Comparison of ENCODE assay signal across 18 cellular contexts in genomic region chr17:16517477-16517876, GRCh38. TPM values are rescaled to one million over a fixed set of nuclear protein-coding genes. Genes with fewer than 3 reads are reported as not detected.
DNase-seq lines count a peak whose midpoint lies in the region; ATAC-seq, FAIRE-seq and TF ChIP-seq lines count a peak whose summit lies in the region.
"Had no signal": no experiment of that assay in that cellular context is flagged by ENCODE, and none has a peak within 500 bp of the region (broad histone marks: within the 10 kb centered on the region; RNA-seq: fewer than 3 reads in every experiment).

No MANE protein-coding gene starts in this region.

- H3K9me1 ChIP-seq in K562 (ENCODE audit: control insufficient read depth, insufficient read depth, low read length), result no peaks in the 10 kb centered on the region

- peaks cover 31% of the 10 kb centered on the region for H3K4me1 Mint-ChIP-seq in neural progenitor cell

- WGBS in K562 (ENCODE audit: insufficient coverage, low coverage, missing lambda C conversion rate), result 41% methylated on average over 7 of the region's 7 CpGs
- 78 to 84% methylated on average over 7 of the region's 7 CpGs for WGBS in aorta, 2 donors

- H3K9me3 ChIP-seq in cardiac muscle cell (ENCODE audit: low read depth), result no peaks in the 10 kb centered on the region
- no peaks in the 10 kb centered on the region for H3K9me3 ChIP-seq in right atrium auricular region
- H3K9me3 ChIP-seq in K562 (replicated peaks; ENCODE audit: control insufficient read depth, insufficient read depth, low read depth, low read length), result no peaks in the 10 kb centered on the region
- no peaks in the 10 kb centered on the region for H3K9me3 ChIP-seq in neural progenitor cell (ENCODE audit: low read depth)
- no peaks in the 10 kb centered on the region for H3K9me3 ChIP-seq in aorta (ENCODE audit: control insufficient read depth, low read length)

- no peak for TF ChIP-seq EP300 in K562 (IDR thresholded peaks at IDR 0.05; ENCODE audit: low read length)

- intact Hi-C loops in K562 (cut with micrococcal nuclease) (no loop called here), aorta (cut with DNase I) (no loop called here)

- no peak overlapping the region for H3K4me3 ChIP-seq in cardiac muscle cell
- H3K4me3 ChIP-seq in right atrium auricular region, result no peak overlapping the region
- H3K4me3 ChIP-seq in K562, result no peak overlapping the region
- no peak overlapping the region for H3K4me3 ChIP-seq in neural progenitor cell
- H3K4me3 ChIP-seq in aorta (ENCODE audit: low read length in 2 of 2), result no peak overlapping the region

- CTCF ChIA-PET in K562 (lab: Yijun Ruan, JAX; ENCODE audit: low intra/inter-chr PET ratio), result interaction anchor here (0.9 kb wide), 1 partner anchor 64 kb away, joined by 3 read pairs; no protein-coding TSS in a partner anchor

- DNase-seq in cardiac muscle cell (ENCODE audit: low read depth in 1 of 2, low spot score in 1 of 2) (no peak), right atrium auricular region (ENCODE audit: low spot score) (no peak), K562 (ENCODE audit: extremely low read depth in 1 of 4, low spot score in 3 of 4) (no peak), neural progenitor cell (ENCODE audit: low spot score) (no peak), NCI-H1105 (lab: John Stamatoyannopoulos, UW) (no peak), aorta (no peak), SIG-M5 (lab: John Stamatoyannopoulos, UW) (no peak), NOMO-1 treated with dmso at 0.1 percent for 144 hours (lab: John Stamatoyannopoulos, UW; ENCODE audit: unreplicated experiment) (no peak)
- DNase-seq: 8988T; CD4-positive, alpha-beta memory T cell; DMS153; EL; GM23248; H7 had no signal

- no peak for FAIRE-seq in K562 (lab: Jason Lieb, UNC)
- FAIRE-seq: D721Med, G401.6, GM12891 had no signal

- H3K27ac Mint-ChIP-seq in neural progenitor cell, result no peak overlapping the region
- H3K27ac Mint-ChIP-seq: CD4-positive, alpha-beta memory T cell had no signal

- no peak for ATAC-seq in K562
- ATAC-seq in aorta (ENCODE audit: low FRiP score), result no peak

- H3K4me1 ChIP-seq in cardiac muscle cell (ENCODE audit: low read depth), result peaks cover 12% of the 10 kb centered on the region
- peaks cover 0 to 17% of the 10 kb centered on the region in 2 donors for H3K4me1 ChIP-seq in right atrium auricular region
- peaks cover 0 to 11% of the 10 kb centered on the region in 2 experiments; a peak in 3 of 5 replicates for H3K4me1 ChIP-seq in K562 (replicated peaks in 1 of 2; ENCODE audit: control insufficient read depth in 2 of 2, insufficient read depth in 2 of 2, low read length in 2 of 2)
- peaks cover 3% of the 10 kb centered on the region for H3K4me1 ChIP-seq in neural progenitor cell
- H3K4me1 ChIP-seq in aorta (ENCODE audit: control insufficient read depth in 1 of 2, insufficient read depth in 2 of 2, low read length in 2 of 2), result no peaks in the 10 kb centered on the region

- no peak for TF ChIP-seq CTCF in cardiac muscle cell (IDR thresholded peaks at IDR 0.05; ENCODE audit: low read depth, low read length)
- TF ChIP-seq CTCF in right atrium auricular region (IDR thresholded peaks at IDR 0.05), result no peak
- TF ChIP-seq CTCF in K562 (IDR thresholded peaks at IDR 0.05 in 2 of 3, conservative IDR thresholded peaks at IDR 0.05 in 1 of 3; ENCODE audit: insufficient read depth in 2 of 3, low read depth in 1 of 3, low read length in 3 of 3), result no peak
- no peak for TF ChIP-seq CTCF in neural progenitor cell (IDR thresholded peaks at IDR 0.05)

- peaks cover 1% of the 10 kb centered on the region for H3K36me3 Mint-ChIP-seq in neural progenitor cell
- H3K36me3 Mint-ChIP-seq: CD4-positive, alpha-beta memory T cell had no signal

- no TSS peak for BruUV-seq in K562 (replicated peaks; lab: Mats Ljungman, UMichigan)

- H3K27ac ChIP-seq in cardiac muscle cell, result peak overlapping the region; percentile 77
- H3K27ac ChIP-seq in right atrium auricular region, result no peak overlapping the region
- H3K27ac ChIP-seq in K562 (ENCODE audit: extremely low read depth, low read depth, low read length), result no peak overlapping the region
- H3K27ac ChIP-seq in neural progenitor cell, result no peak overlapping the region
- H3K27ac ChIP-seq in aorta (ENCODE audit: low read depth in 1 of 2, low read length in 2 of 2), result no peak overlapping the region
- H3K27ac ChIP-seq: C4-2B, GM23248 had no signal

- H3K36me3 ChIP-seq in cardiac muscle cell, result no peaks in the 10 kb centered on the region
- no peaks in the 10 kb centered on the region for H3K36me3 ChIP-seq in right atrium auricular region
- H3K36me3 ChIP-seq in K562 (ENCODE audit: control insufficient read depth, insufficient read depth, low read length), result no peaks in the 10 kb centered on the region
- H3K36me3 ChIP-seq in neural progenitor cell, result no peaks in the 10 kb centered on the region
- H3K36me3 ChIP-seq in aorta (ENCODE audit: control insufficient read depth in 1 of 2, insufficient read depth in 2 of 2, low read length in 1 of 2), result no peaks in the 10 kb centered on the region

- peaks cover 5% of the 10 kb centered on the region for H3K27me3 Mint-ChIP-seq in neural progenitor cell (ENCODE audit: insufficient read depth, low read depth)

- H2AFZ ChIP-seq in K562 (ENCODE audit: low read depth, low read length) (no peak overlapping the region), neural progenitor cell (replicated peaks) (no peak overlapping the region)

- H3F3A ChIP-seq in neural progenitor cell (ENCODE audit: low read depth), result no peaks in the 10 kb centered on the region

- H3K79me2 ChIP-seq in K562 (ENCODE audit: control insufficient read depth, insufficient read depth, low read length) (no peaks in the 10 kb centered on the region), neural progenitor cell (ENCODE audit: low read depth) (no peaks in the 10 kb centered on the region)

- in situ Hi-C loops in K562 (cut with MboI), result no loop called here

- H3K4me2 ChIP-seq in K562 (ENCODE audit: insufficient read depth, low read length) (no peak overlapping the region), neural progenitor cell (no peak overlapping the region)

- no peak for TF ChIP-seq RAD21 in K562 (CRISPR knock-in tag; conservative IDR thresholded peaks at IDR 0.05 in 1 of 2, IDR thresholded peaks at IDR 0.05 in 1 of 2)

- H3K9me3 Mint-ChIP-seq in neural progenitor cell, result peaks cover 2% of the 10 kb centered on the region
- H3K9me3 Mint-ChIP-seq: CD4-positive, alpha-beta memory T cell had no signal

- POLR2A ChIA-PET in K562 (lab: Yijun Ruan, JAX), result no interaction called here

- H4K20me1 ChIP-seq in K562 (replicated peaks; ENCODE audit: control insufficient read depth, insufficient read depth, low read length) (no peaks in the 10 kb centered on the region), neural progenitor cell (ENCODE audit: low read depth) (no peaks in the 10 kb centered on the region)

- peak overlapping the region; percentile 17 for H3K4me3 Mint-ChIP-seq in neural progenitor cell
- H3K4me3 Mint-ChIP-seq: CD4-positive, alpha-beta memory T cell had no signal

- no peak overlapping the region for H3K9ac ChIP-seq in K562 (ENCODE audit: insufficient read depth in 1 of 2, low read depth in 2 of 2, low read length in 2 of 2)
- no peak overlapping the region for H3K9ac ChIP-seq in neural progenitor cell

- no peak for TF ChIP-seq POLR2A in K562 (conservative IDR thresholded peaks at IDR 0.05)

- H3K27me3 ChIP-seq in cardiac muscle cell, result no peaks in the 10 kb centered on the region
- no peaks in the 10 kb centered on the region for H3K27me3 ChIP-seq in right atrium auricular region
- H3K27me3 ChIP-seq in K562 (ENCODE audit: control insufficient read depth in 2 of 2, insufficient read depth in 2 of 2, low read length in 2 of 2), result peaks cover 0 to 12% of the 10 kb centered on the region in 2 experiments; a peak in 3 of 5 replicates
- H3K27me3 ChIP-seq in neural progenitor cell, result peaks cover 23% of the 10 kb centered on the region
- no peaks in the 10 kb centered on the region for H3K27me3 ChIP-seq in aorta (ENCODE audit: control insufficient read depth in 1 of 2, insufficient read depth in 2 of 2, low read length in 1 of 2)

RNA-seq across cellular contexts. Expression of gene LRRC75A, which starts 25.5 kb away (rescaled TPM):
- total RNA-seq in cardiac muscle cell, result 23.1 and 31.3 TPM in 2 replicates
- 9.0 and 9.1 TPM in 2 replicates for polyA plus RNA-seq in cardiac muscle cell
- 1 to 10 TPM in 1 of 2 donors, under 1 TPM in 1; 0.93 to 2.6 TPM for total RNA-seq in right atrium auricular region
- total RNA-seq in K562 (2011; cell fraction: chromatin; rRNA removed; ENCODE audit: low replicate concordance), result 0.18 and 0.30 TPM in 2 replicates
- total RNA-seq in K562 (2011; cell fraction: nucleolus; rRNA removed), result 0.13 and 0.33 TPM in 2 replicates
- total RNA-seq in K562 (2011; cell fraction: nucleoplasm; rRNA removed), result 0.23 and 0.29 TPM in 2 replicates
- total RNA-seq in K562 (2014; rRNA removed), result not detected in 2 replicates
- total RNA-seq in K562 (2014; rRNA removed; fragmentation: Illumina TruSeq; extraction: Trizol), result not detected in 2 replicates
- total RNA-seq in K562 (2015; rRNA removed; fragmentation: Illumina TruSeq; extraction: Trizol), result not detected in 2 replicates
- 0.04 TPM in 1 of 2 replicates, not detected in the other for total RNA-seq in K562 (2021)
- polyA plus RNA-seq in K562 (2011; rRNA removed), result 0.05 and 0.07 TPM in 2 replicates
- not detected in 2 replicates for polyA plus RNA-seq in K562 (2011; cell fraction: cytosol; rRNA removed)
- polyA plus RNA-seq in K562 (2011; cell fraction: nucleus; rRNA removed), result 0.03 and 0.07 TPM in 2 replicates
- 0.61 and 0.75 TPM in 2 replicates for polyA plus RNA-seq in K562 (2012)
- polyA plus RNA-seq in K562 (2014; fragmentation: Illumina TruSeq; extraction: Trizol), result not detected in 2 replicates
- under 1 TPM; 0.08 to 0.34 TPM for polyA plus RNA-seq in K562 (2014; fragmentation: Nextera tagmentation; extraction: Ambion mirVana)
- 0.05 TPM in 1 of 2 replicates, not detected in the other for polyA plus RNA-seq in K562 (2014; rRNA removed)
- not detected in 2 replicates for polyA minus RNA-seq in K562 (2011; rRNA and poly(A)+ RNA removed)
- polyA minus RNA-seq in K562 (2011; cell fraction: cytosol; rRNA and poly(A)+ RNA removed), result not detected in 2 replicates
- polyA minus RNA-seq in K562 (2011; cell fraction: nucleus; rRNA and poly(A)+ RNA removed), result 0.11 and 0.13 TPM in 2 replicates
- total RNA-seq in neural progenitor cell (ENCODE audit: low replicate concordance), result 4.0 and 7.2 TPM in 2 replicates
- 1 to 10 TPM; 2.4 to 4.8 TPM for total RNA-seq in aorta
- 10 to 100 TPM in 1 of 2 donors, 1 to 10 TPM in 1; 3.9 to 14.1 TPM for polyA plus RNA-seq in aorta

RNA-seq across cellular contexts. Expression of gene ZNF287, which starts 51.5 kb away (rescaled TPM):
- total RNA-seq in cardiac muscle cell (9.9 and 24.1 TPM in 2 replicates), right atrium auricular region (1 to 10 TPM; 5.2 to 8.7 TPM), K562 (2014; rRNA removed) (0.04 and 0.27 TPM in 2 replicates), K562 (2014; rRNA removed; fragmentation: Illumina TruSeq; extraction: Trizol) (not detected in 2 replicates), K562 (2015; rRNA removed; fragmentation: Illumina TruSeq; extraction: Trizol) (0.14 TPM in 1 of 2 replicates, not detected in the other), K562 (2021) (0.18 and 0.22 TPM in 2 replicates), neural progenitor cell (ENCODE audit: low replicate concordance) (8.7 and 14.5 TPM in 2 replicates), aorta (1 to 10 TPM; 5.5 to 7.4 TPM)
- polyA plus RNA-seq in cardiac muscle cell (13.0 and 28.9 TPM in 2 replicates), K562 (2011; rRNA removed) (0.21 TPM in 1 of 2 replicates, not detected in the other), K562 (2014; fragmentation: Illumina TruSeq; extraction: Trizol) (0.06 and 0.19 TPM in 2 replicates), K562 (2014; fragmentation: Nextera tagmentation; extraction: Ambion mirVana) (under 1 TPM in 1 of 2 experiments, not detected in 1; 0.18 TPM), K562 (2014; rRNA removed) (0.01 and 0.08 TPM in 2 replicates), aorta (1 to 10 TPM; 2.1 to 4.9 TPM)
- total RNA-seq in K562 (2011; cell fraction: chromatin; rRNA removed; ENCODE audit: low replicate concordance), result not detected in 2 replicates
- total RNA-seq in K562 (2011; cell fraction: nucleolus; rRNA removed), result 0.13 and 0.67 TPM in 2 replicates
- not detected in 2 replicates for total RNA-seq in K562 (2011; cell fraction: nucleoplasm; rRNA removed)
- 0.03 TPM in 1 of 2 replicates, not detected in the other for polyA plus RNA-seq in K562 (2011; cell fraction: cytosol; rRNA removed)
- polyA plus RNA-seq in K562 (2011; cell fraction: nucleus; rRNA removed), result 0.17 TPM in 1 of 2 replicates, not detected in the other
- 0.12 and 0.26 TPM in 2 replicates for polyA plus RNA-seq in K562 (2012)
- 0.18 TPM in 1 of 2 replicates, not detected in the other for polyA minus RNA-seq in K562 (2011; rRNA and poly(A)+ RNA removed)
- polyA minus RNA-seq in K562 (2011; cell fraction: cytosol; rRNA and poly(A)+ RNA removed), result not detected in 2 replicates
- 0.94 TPM in 1 of 2 replicates, not detected in the other for polyA minus RNA-seq in K562 (2011; cell fraction: nucleus; rRNA and poly(A)+ RNA removed)
